Comparison of ENCODE assay signal across 20 cellular contexts in genomic region chr22:24418786-24419479, GRCh38. TPM values are rescaled to one million over a fixed set of nuclear protein-coding genes. Genes with fewer than 3 reads are reported as not detected.
DNase-seq lines count a peak whose midpoint lies in the region; ATAC-seq and TF ChIP-seq lines count a peak whose summit lies in the region.
"Had no signal": no experiment of that assay in that cellular context is flagged by ENCODE, and none has a peak within 500 bp of the region (broad histone marks: within the 10 kb centered on the region; RNA-seq: fewer than 3 reads in every experiment).

No MANE protein-coding gene starts in this region.

- H3K27ac ChIP-seq in neural progenitor cell = peak overlapping the region; percentile 46

- peaks cover 17% of the 10 kb centered on the region for H3K27me3 ChIP-seq in neural progenitor cell
- H3K27me3 ChIP-seq: upper lobe of left lung had no signal

- no peak for TF ChIP-seq POLR2A in erythroblast (IDR thresholded peaks at IDR 0.05; ENCODE audit: low read length)

- no peak overlapping the region for H3K4me2 ChIP-seq in neural progenitor cell

- no peak overlapping the region for H3K4me3 ChIP-seq in neural progenitor cell
- H3K4me3 ChIP-seq: lung, upper lobe of left lung had no signal

- H3K36me3 ChIP-seq in neural progenitor cell = no peaks in the 10 kb centered on the region

- H3K4me3 Mint-ChIP-seq in WTC11 = no peak overlapping the region
- no peak overlapping the region for H3K4me3 Mint-ChIP-seq in neural progenitor cell
- H3K4me3 Mint-ChIP-seq: naive thymus-derived CD4-positive, alpha-beta T cell; T-helper 1 cell treated with Interleukin-12 subunit alpha and Interleukin-12 subunit beta and Interleukin-4 antibody, amounts not matched to agents 30 μg/mL and 1 μg/mL, for 36 hours had no signal

- no peaks in the 10 kb centered on the region for H3F3A ChIP-seq in neural progenitor cell (ENCODE audit: low read depth)

- peaks cover 22% of the 10 kb centered on the region for H3K4me1 ChIP-seq in neural progenitor cell

- H3K4me1 Mint-ChIP-seq in WTC11 (peaks cover 18% of the 10 kb centered on the region), neural progenitor cell (peaks cover 8% of the 10 kb centered on the region)

- CTCF ChIA-PET in WTC11 (lab: Charles Lee) = interaction anchor here (0.5 to 14.0 kb wide), 5 partner anchors 9 to 262 kb away, joined by 3 to 271 read pairs (median 5); no protein-coding TSS in a partner anchor

- no peaks in the 10 kb centered on the region for H3K9me3 ChIP-seq in neural progenitor cell (ENCODE audit: low read depth)
- H3K9me3 ChIP-seq: upper lobe of left lung had no signal

- no peak overlapping the region for H3K9ac ChIP-seq in neural progenitor cell

- no peak for ATAC-seq in WTC11
- ATAC-seq: naive thymus-derived CD4-positive, alpha-beta T cell; stimulated activated naive CD8-positive, alpha-beta T cell treated with anti-CD3 and anti-CD28 coated beads, Interleukin-15, Interleukin-2, amounts not matched to agents 100 U/mL and 50 U/mL, for 24 hours had no signal

- H3K27me3 Mint-ChIP-seq in WTC11 (ENCODE audit: low read depth) (no peaks in the 10 kb centered on the region; the same call in 1 of the 2 replicates), neural progenitor cell (ENCODE audit: insufficient read depth, low read depth) (peaks cover 20% of the 10 kb centered on the region)

- DNase-seq in NCI-H748 (lab: John Stamatoyannopoulos, UW; ENCODE audit: unreplicated experiment) (peak; percentile 76), NCI-H748 treated with DMSO at 0.1 percent for 48 hours (lab: John Stamatoyannopoulos, UW) (no peak), NCI-H1092 treated with DMSO at 0.1 percent for 48 hours (lab: John Stamatoyannopoulos, UW) (peak; percentile 54), WTC11 (ENCODE audit: low spot score) (no peak), neural progenitor cell (ENCODE audit: low spot score) (no peak), NCI-H82 treated with DMSO at 0.1 percent for 48 hours (lab: John Stamatoyannopoulos, UW; ENCODE audit: unreplicated experiment) (no peak), SKM-1 treated with dmso at 0.1 percent for 144 hours (lab: John Stamatoyannopoulos, UW; ENCODE audit: unreplicated experiment) (no peak), erythroblast (lab: John Stamatoyannopoulos, UW) (no peak)
- DNase-seq: ACHN; activated CD8-positive, alpha-beta memory T cell treated with anti-CD3 and anti-CD28 coated beads, Interleukin-2, amount 50 U/mL, for 48 hours; activated naive CD4-positive, alpha-beta T cell treated with anti-CD3 and anti-CD28 coated beads, Interleukin-2, amount 50 U/mL, for 16 hours; naive thymus-derived CD4-positive, alpha-beta T cell; NCI-H1436 treated with DMSO at 0.1 percent for 48 hours; NCI-H524 treated with DMSO at 0.1 percent for 48 hours; stimulated activated CD4-positive, alpha-beta T cell treated with anti-CD3 and anti-CD28 coated beads, Interleukin-12 subunit alpha, Interleukin-12 subunit beta, amount 100 ng/mL, for 4 hours; stimulated activated naive CD8-positive, alpha-beta T cell treated with anti-CD3 and anti-CD28 coated beads, Interleukin-15, Interleukin-2, amounts not matched to agents 100 U/mL and 50 U/mL, for 24 hours had no signal

- no peaks in the 10 kb centered on the region for H3K79me2 ChIP-seq in neural progenitor cell (ENCODE audit: low read depth)

- H3K9me3 Mint-ChIP-seq in WTC11 (no peaks in the 10 kb centered on the region), neural progenitor cell (no peaks in the 10 kb centered on the region)
- H3K9me3 Mint-ChIP-seq: CD8-positive, alpha-beta memory T cell; naive thymus-derived CD4-positive, alpha-beta T cell; T-helper 1 cell treated with Interleukin-12 subunit alpha and Interleukin-12 subunit beta and Interleukin-4 antibody, amounts not matched to agents 30 μg/mL and 1 μg/mL, for 36 hours had no signal

- TF ChIP-seq CTCF in WTC11 (IDR thresholded peaks at IDR 0.05) = no peak
- TF ChIP-seq CTCF in neural progenitor cell (IDR thresholded peaks at IDR 0.05) = no peak

- POLR2A ChIA-PET in WTC11 (lab: Charles Lee) = no interaction called here

- H3K27ac Mint-ChIP-seq in WTC11 = peak overlapping the region; percentile 78; the same call in 1 of the 2 replicates
- no peak overlapping the region for H3K27ac Mint-ChIP-seq in neural progenitor cell
- H3K27ac Mint-ChIP-seq: T-helper 1 cell treated with Interleukin-12 subunit alpha and Interleukin-12 subunit beta and Interleukin-4 antibody, amounts not matched to agents 30 μg/mL and 1 μg/mL, for 36 hours had no signal

- peaks cover 11% of the 10 kb centered on the region for H3K36me3 Mint-ChIP-seq in WTC11
- no peaks in the 10 kb centered on the region for H3K36me3 Mint-ChIP-seq in neural progenitor cell

- H4K20me1 ChIP-seq in neural progenitor cell (ENCODE audit: low read depth) = no peaks in the 10 kb centered on the region

- no peak overlapping the region for H2AFZ ChIP-seq in neural progenitor cell (replicated peaks)

TF ChIP-seq in WTC11, 78 proteins besides CTCF, POLR2A, EP300 and RAD21:
- TF ChIP-seq GRHL2 (CRISPR knock-in tag; IDR thresholded peaks at IDR 0.05; ENCODE audit: insufficient replicate concordance, severe bottlenecking) (no peak), GTF2I (CRISPR knock-in tag; conservative IDR thresholded peaks at IDR 0.05) (no peak), IRF2 (CRISPR knock-in tag; IDR thresholded peaks at IDR 0.05; ENCODE audit: borderline replicate concordance, low read depth) (no peak), ZNF232 (CRISPR knock-in tag; IDR thresholded peaks at IDR 0.05) (no peak), PRDM15 (CRISPR knock-in tag; IDR thresholded peaks at IDR 0.05) (no peak), TCF7 (CRISPR knock-in tag; IDR thresholded peaks at IDR 0.05; ENCODE audit: low read depth) (no peak), TEAD1 (CRISPR knock-in tag; IDR thresholded peaks at IDR 0.05) (no peak), ZNF317 (CRISPR knock-in tag; IDR thresholded peaks at IDR 0.05; ENCODE audit: borderline replicate concordance, low read depth) (no peak)
- TF ChIP-seq, protein P1, sequence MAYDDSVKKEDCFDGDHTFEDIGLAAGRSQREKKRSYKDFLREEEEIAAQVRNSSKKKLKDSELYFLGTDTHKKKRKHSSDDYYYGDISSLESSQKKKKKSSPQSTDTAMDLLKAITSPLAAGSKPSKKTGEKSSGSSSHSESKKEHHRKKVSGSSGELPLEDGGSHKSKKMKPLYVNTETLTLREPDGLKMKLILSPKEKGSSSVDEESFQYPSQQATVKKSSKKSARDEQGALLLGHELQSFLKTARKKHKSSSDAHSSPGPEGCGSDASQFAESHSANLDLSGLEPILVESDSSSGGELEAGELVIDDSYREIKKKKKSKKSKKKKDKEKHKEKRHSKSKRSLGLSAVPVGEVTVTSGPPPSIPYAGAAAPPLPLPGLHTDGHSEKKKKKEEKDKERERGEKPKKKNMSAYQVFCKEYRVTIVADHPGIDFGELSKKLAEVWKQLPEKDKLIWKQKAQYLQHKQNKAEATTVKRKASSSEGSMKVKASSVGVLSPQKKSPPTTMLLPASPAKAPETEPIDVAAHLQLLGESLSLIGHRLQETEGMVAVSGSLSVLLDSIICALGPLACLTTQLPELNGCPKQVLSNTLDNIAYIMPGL (CRISPR knock-in tag; IDR thresholded peaks at IDR 0.05) = no peak
- TF ChIP-seq, protein P2, sequence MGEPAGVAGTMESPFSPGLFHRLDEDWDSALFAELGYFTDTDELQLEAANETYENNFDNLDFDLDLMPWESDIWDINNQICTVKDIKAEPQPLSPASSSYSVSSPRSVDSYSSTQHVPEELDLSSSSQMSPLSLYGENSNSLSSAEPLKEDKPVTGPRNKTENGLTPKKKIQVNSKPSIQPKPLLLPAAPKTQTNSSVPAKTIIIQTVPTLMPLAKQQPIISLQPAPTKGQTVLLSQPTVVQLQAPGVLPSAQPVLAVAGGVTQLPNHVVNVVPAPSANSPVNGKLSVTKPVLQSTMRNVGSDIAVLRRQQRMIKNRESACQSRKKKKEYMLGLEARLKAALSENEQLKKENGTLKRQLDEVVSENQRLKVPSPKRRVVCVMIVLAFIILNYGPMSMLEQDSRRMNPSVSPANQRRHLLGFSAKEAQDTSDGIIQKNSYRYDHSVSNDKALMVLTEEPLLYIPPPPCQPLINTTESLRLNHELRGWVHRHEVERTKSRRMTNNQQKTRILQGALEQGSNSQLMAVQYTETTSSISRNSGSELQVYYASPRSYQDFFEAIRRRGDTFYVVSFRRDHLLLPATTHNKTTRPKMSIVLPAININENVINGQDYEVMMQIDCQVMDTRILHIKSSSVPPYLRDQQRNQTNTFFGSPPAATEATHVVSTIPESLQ (CRISPR knock-in tag; IDR thresholded peaks at IDR 0.05) = no peak
- TF ChIP-seq, protein P3, sequence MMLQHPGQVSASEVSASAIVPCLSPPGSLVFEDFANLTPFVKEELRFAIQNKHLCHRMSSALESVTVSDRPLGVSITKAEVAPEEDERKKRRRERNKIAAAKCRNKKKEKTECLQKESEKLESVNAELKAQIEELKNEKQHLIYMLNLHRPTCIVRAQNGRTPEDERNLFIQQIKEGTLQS (CRISPR knock-in tag; conservative IDR thresholded peaks at IDR 0.05) = no peak

RNA-seq across cellular contexts. Expression of gene ADORA2A, which starts 8.5 kb away (rescaled TPM):
- total RNA-seq in WTC11 (2021) = 7.0 to 8.1 TPM (median 7.6 TPM) in 3 replicates
- 0.51 and 5.8 TPM in 2 replicates for total RNA-seq in neural progenitor cell (ENCODE audit: low replicate concordance)

Comparison
In these comparisons a context has a peak if more than half of its experiments do, and no peak if none do; other contexts are left out.
1. DNase-seq: peak in NCI-H748 (single experiment) and NCI-H1092 treated with DMSO at 0.1 percent for 48 hours (single experiment); none in NCI-H748 treated with DMSO at 0.1 percent for 48 hours (single experiment), WTC11 (single experiment), neural progenitor cell (single experiment), NCI-H82 treated with DMSO at 0.1 percent for 48 hours (single experiment), SKM-1 treated with dmso at 0.1 percent for 144 hours (single experiment) and erythroblast (0 of 2).